In genomic region chr10:106957825-106958581, GRCh38 we compare ENCODE assay signal across 9 cellular contexts.
A peak's percentile ranks its signal among the peaks of the same experiment; 100 is the strongest.
DNase-seq lines count a peak whose midpoint lies in the region; ATAC-seq, FAIRE-seq and TF ChIP-seq lines count a peak whose summit lies in the region.
"Had no signal": no experiment of that assay in that cellular context is flagged by ENCODE, and none has a peak within 500 bp of the region (broad histone marks: within the 10 kb centered on the region; RNA-seq: fewer than 3 reads in every experiment).

No MANE protein-coding gene starts in this region.

- H3K79me2 ChIP-seq in H1 (ENCODE audit: control insufficient read depth in 1 of 2, insufficient read depth in 2 of 2, low read length in 2 of 2), result no peaks in the 10 kb centered on the region

- ATAC-seq in GM21390 (IDR thresholded peaks at IDR 0.05; ENCODE audit: unreplicated experiment) (peak; percentile 43), HG03196 (IDR thresholded peaks at IDR 0.05; ENCODE audit: unreplicated experiment) (peak; percentile 44)

- H2AK5ac ChIP-seq in H1 (ENCODE audit: low read depth, low read length), result no peak overlapping the region

- no peak for TF ChIP-seq CTCF in GM10248 (IDR thresholded peaks at IDR 0.05; ENCODE audit: control extremely low read depth, extremely low read depth, low read depth, missing control alignments)
- no peak for TF ChIP-seq CTCF in H1 (IDR thresholded peaks at IDR 0.05; ENCODE audit: control extremely low read depth in 1 of 3, insufficient read depth in 1 of 3, low read depth in 1 of 3, low read length in 3 of 3)

- POLR2A ChIA-PET in GM10248 (lab: Yijun Ruan, JAX) (no interaction called here), H1 (lab: Charles Lee; ENCODE audit: partially characterized antibody) (no interaction called here)

- 95% methylated on average over 12 of the region's 12 CpGs; no CpG with 5 or more reads in 1 of the 2 experiments for WGBS in H1 (ENCODE audit: extremely low coverage in 1 of 2, insufficient coverage in 1 of 2, insufficient read length in 1 of 2, insufficient replicate concordance in 2 of 2, low coverage in 1 of 2, low lambda C conversion rate in 2 of 2, missing lambda C conversion rate in 1 of 2), 2 experiments

- no peak overlapping the region for H3K27ac ChIP-seq in H1 (ENCODE audit: low read depth, low read length)

- no peak overlapping the region for H3K4me2 ChIP-seq in H1 (ENCODE audit: insufficient read depth in 1 of 2, low read depth in 2 of 2, low read length in 2 of 2)

- no peak overlapping the region for H3K4ac ChIP-seq in H1 (replicated peaks; ENCODE audit: insufficient read length, low read depth, low read length)

- peak; percentile 34 for DNase-seq in GM10248 (ENCODE audit: extremely low spot score)
- no peak for DNase-seq in H1 (ENCODE audit: low read depth in 1 of 2, low spot score in 2 of 2)
- DNase-seq in T-helper 2 cell, result no peak
- DNase-seq in activated CD8-positive, alpha-beta memory T cell treated with anti-CD3 and anti-CD28 coated beads, Interleukin-2, amount 50 U/mL, for 48 hours, result no peak
- DNase-seq in SKM-1 treated with dmso at 0.1 percent for 144 hours (lab: John Stamatoyannopoulos, UW; ENCODE audit: unreplicated experiment), result no peak
- no peak for DNase-seq in H7
- DNase-seq: BE2C had no signal

- TF ChIP-seq POLR2A in H1 (IDR thresholded peaks at IDR 0.05; ENCODE audit: control extremely low read depth in 1 of 2, low read depth in 2 of 2, low read length in 2 of 2), result no peak

- H2BK15ac ChIP-seq in H1 (ENCODE audit: low read length), result no peak overlapping the region

- H3K23me2 ChIP-seq in H1 (ENCODE audit: low read depth, low read length), result no peaks in the 10 kb centered on the region; the same call in 1 of the 2 replicates

- CTCF ChIA-PET in GM10248 (lab: Yijun Ruan, JAX), result interaction anchor here (1.4 to 2.0 kb wide), 3 partner anchors 11 to 33 kb away, joined by 3 to 4 read pairs (median 4); no protein-coding TSS in a partner anchor
- CTCF ChIA-PET in H1 (lab: Charles Lee; ENCODE audit: partially characterized antibody), result interaction anchor here (1.2 kb wide), 1 partner anchor 252 kb away, joined by 4 read pairs; no protein-coding TSS in a partner anchor

- H3K9ac ChIP-seq in H1 (replicated peaks in 1 of 4; ENCODE audit: extremely low read depth in 1 of 4, low read depth in 3 of 4, low read length in 3 of 4), result no peak overlapping the region

- no peaks in the 10 kb centered on the region for H3K79me1 ChIP-seq in H1 (ENCODE audit: low read depth, low read length)

- no peak for TF ChIP-seq EP300 in H1 (IDR thresholded peaks at IDR 0.05; ENCODE audit: borderline replicate concordance in 1 of 2, low read depth in 2 of 2, low read length in 2 of 2)

- H3K4me3 ChIP-seq in H1 (ENCODE audit: extremely low read depth in 1 of 4, insufficient read depth in 2 of 4, low read depth in 3 of 4, low read length in 4 of 4) (no peak overlapping the region), H7 (ENCODE audit: insufficient read depth, low read depth, low read length) (no peak overlapping the region)

- H2BK12ac ChIP-seq in H1 (ENCODE audit: low read depth, low read length), result no peak overlapping the region

- no peak overlapping the region for H4K91ac ChIP-seq in H1 (replicated peaks; ENCODE audit: insufficient read length, low read length)

- TF ChIP-seq RAD21 in H1 (IDR thresholded peaks at IDR 0.05 in 1 of 2, conservative IDR thresholded peaks at IDR 0.05 in 1 of 2; ENCODE audit: low read depth in 2 of 2, low read length in 2 of 2), result no peak

- peaks cover 0 to 9% (median 1%) of the 10 kb centered on the region in 4 experiments; a peak in 2 of 7 replicates for H3K4me1 ChIP-seq in H1 (replicated peaks in 1 of 4; ENCODE audit: control insufficient read depth in 3 of 4, insufficient read depth in 4 of 4, low read length in 3 of 4)

- H2BK5ac ChIP-seq in H1 (ENCODE audit: low read depth, low read length), result no peak overlapping the region

- H3K18ac ChIP-seq in H1 (ENCODE audit: extremely low read depth, low read length), result no peak overlapping the region

- H3K23ac ChIP-seq in H1 (ENCODE audit: insufficient read length), result no peak overlapping the region

- H3K9me3 ChIP-seq in H1 (ENCODE audit: insufficient read depth in 2 of 2, low read depth in 1 of 2, low read length in 1 of 2), result no peaks in the 10 kb centered on the region
- H3K9me3 ChIP-seq: BE2C had no signal

- no peaks in the 10 kb centered on the region for H3K27me3 ChIP-seq in H1 (replicated peaks in 1 of 4; ENCODE audit: control insufficient read depth in 3 of 4, extremely low read depth in 1 of 4, insufficient read depth in 3 of 4, low read length in 3 of 4)
- no peaks in the 10 kb centered on the region for H3K27me3 ChIP-seq in H7 (ENCODE audit: control insufficient read depth, insufficient read depth, low read length)
- H3K27me3 ChIP-seq: BE2C had no signal

- no peak overlapping the region for H2BK20ac ChIP-seq in H1 (ENCODE audit: low read length)

- H2BK120ac ChIP-seq in H1 (replicated peaks; ENCODE audit: low read depth, low read length), result no peak overlapping the region

- no peak overlapping the region for H4K5ac ChIP-seq in H1 (ENCODE audit: insufficient read length, low read depth, low read length)

- H2AFZ ChIP-seq in H1 (ENCODE audit: low read length), result no peak overlapping the region

- FAIRE-seq in H1 (lab: Jason Lieb, UNC), result no peak

- H3K56ac ChIP-seq in H1 (replicated peaks; ENCODE audit: insufficient read length, low read depth, low read length), result no peak overlapping the region

- no peak overlapping the region for H4K8ac ChIP-seq in H1 (ENCODE audit: extremely low read depth, insufficient read depth, low read length)

- H4K20me1 ChIP-seq in H1 (replicated peaks in 1 of 2; ENCODE audit: control insufficient read depth in 1 of 2, insufficient read depth in 2 of 2, low read length in 2 of 2), result no peaks in the 10 kb centered on the region

- no peaks in the 10 kb centered on the region for H3K36me3 ChIP-seq in H1 (ENCODE audit: control insufficient read depth in 2 of 4, insufficient read depth in 4 of 4, low read length in 3 of 4)
- no peaks in the 10 kb centered on the region for H3K36me3 ChIP-seq in H7 (replicated peaks; ENCODE audit: control insufficient read depth, insufficient read depth, low read length)

- no peak overlapping the region for H3K14ac ChIP-seq in H1 (ENCODE audit: insufficient read length)

TF ChIP-seq in H1, 55 proteins besides CTCF, POLR2A, EP300 and RAD21:
- no peak for TF ChIP-seq FOSL1 (IDR thresholded peaks at IDR 0.05; ENCODE audit: insufficient read depth, low read depth, low read length)
- TF ChIP-seq SIX5 (IDR thresholded peaks at IDR 0.05; ENCODE audit: low read depth, low read length), result no peak
- TF ChIP-seq TEAD4 (IDR thresholded peaks at IDR 0.05; ENCODE audit: low read depth, low read length), result 0 out of 2 replicates have a peak, but pooled peaks have one; percentile 29
